8 cellular contexts compared by ENCODE assay signal in genomic region chr6:156718647-156719394, GRCh38. TPM values are rescaled to one million over a fixed set of nuclear protein-coding genes. Genes with fewer than 3 reads are reported as not detected.
DNase-seq lines count a peak whose midpoint lies in the region; ATAC-seq, FAIRE-seq and TF ChIP-seq lines count a peak whose summit lies in the region.

No MANE protein-coding gene starts in this region.

- FAIRE-seq in D721Med (lab: Jason Lieb, UNC): no peak

- H3K4me1 ChIP-seq in adipocyte (ENCODE audit: control insufficient read depth, insufficient read depth, low read length) (peaks cover 27% of the 10 kb centered on the region), thyroid gland (peaks cover 25 to 36% of the 10 kb centered on the region in 2 donors)

- DNase-seq in SIG-M5 treated with dmso at 0.1 percent for 504 hours (lab: John Stamatoyannopoulos, UW; ENCODE audit: unreplicated experiment): peak; percentile 24
- no peak for DNase-seq in SIG-M5 (lab: John Stamatoyannopoulos, UW)
- DNase-seq in adipocyte (ENCODE audit: low read depth): peak; percentile 93
- DNase-seq in islet precursor cell: peak; percentile 89
- DNase-seq in thyroid gland: peak; percentile 74 to 80
- no peak for DNase-seq in NCI-H226
- DNase-seq in D721Med (ENCODE audit: insufficient read length, low spot score): no peak

- ATAC-seq in HG03095 (IDR thresholded peaks at IDR 0.05; ENCODE audit: unreplicated experiment): no peak

- TF ChIP-seq CTCF in thyroid gland (IDR thresholded peaks at IDR 0.05) (no peak), D721Med (IDR thresholded peaks at IDR 0.05; ENCODE audit: insufficient read depth, missing control alignments) (no peak)

- H3K27me3 ChIP-seq in adipocyte (replicated peaks; ENCODE audit: control insufficient read depth, insufficient read depth, low read length) (no peaks in the 10 kb centered on the region), thyroid gland (no peaks in the 10 kb centered on the region)

- H3K36me3 ChIP-seq in adipocyte (ENCODE audit: control insufficient read depth, insufficient read depth, low read length, severe bottlenecking): no peaks in the 10 kb centered on the region
- H3K36me3 ChIP-seq in thyroid gland: no peaks in the 10 kb centered on the region

- no peaks in the 10 kb centered on the region for H3K9me3 ChIP-seq in adipocyte (ENCODE audit: control insufficient read depth, low read length)
- no peaks in the 10 kb centered on the region for H3K9me3 ChIP-seq in thyroid gland

- TF ChIP-seq POLR2A in thyroid gland (IDR thresholded peaks at IDR 0.05): no peak

- no peak overlapping the region for H3K9ac ChIP-seq in adipocyte (ENCODE audit: low read length)

- peak overlapping the region; percentile 87 to 99 (median 96) for H3K27ac ChIP-seq in thyroid gland

- intact Hi-C loops in thyroid gland (cut with DNase I): no loop called here

- 84 to 85% methylated on average over 18 of the region's 18 CpGs for WGBS in thyroid gland, 2 donors

- no peak overlapping the region for H3K4me3 ChIP-seq in adipocyte (ENCODE audit: low read length)
- no peak overlapping the region for H3K4me3 ChIP-seq in thyroid gland (replicated peaks in 1 of 3)

RNA-seq across cellular contexts. Expression of gene ARID1B, which starts 58.4 kb away (rescaled TPM):
- 100 to 1,000 TPM; 157 to 315 (median 206) TPM for total RNA-seq in thyroid gland

Comparison
In these comparisons a context has a peak if more than half of its experiments do, and no peak if none do; other contexts are left out.
1. DNase-seq: peak in SIG-M5 treated with dmso at 0.1 percent for 504 hours (single experiment), adipocyte (single experiment), islet precursor cell (single experiment) and thyroid gland (2 of 2); none in SIG-M5 (single experiment), NCI-H226 (single experiment) and D721Med (single experiment).